25 cellular contexts compared by ENCODE assay signal in the genomic region with DNA sequence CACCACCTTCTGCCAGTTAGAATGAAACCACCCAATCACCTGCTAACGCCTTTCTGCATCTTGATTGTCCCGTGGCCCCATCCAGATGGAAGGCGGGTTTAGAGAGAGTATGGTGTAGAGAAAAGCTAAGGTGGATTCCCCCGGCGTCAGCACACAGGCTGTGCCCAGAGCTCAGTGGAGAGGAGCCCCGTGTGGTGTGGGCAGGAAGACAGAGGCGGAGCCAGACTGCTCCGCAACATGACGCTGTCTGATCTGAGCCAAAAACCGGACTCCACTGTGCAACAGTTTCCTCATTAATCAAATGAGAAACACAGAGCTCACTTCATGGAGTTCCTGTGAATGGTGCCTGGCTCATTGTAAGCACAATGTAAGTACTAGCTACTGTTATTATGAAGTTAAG.
"Had no signal": no experiment of that assay in that cellular context is flagged by ENCODE, and none has a peak within 500 bp of the region (broad histone marks: within the 10 kb centered on the region; RNA-seq: fewer than 3 reads in every experiment).

No MANE protein-coding gene starts in this region.

- ATAC-seq: esophagus mucosa; foreskin keratinocyte; left cardiac atrium; left lung; natural killer cell; pancreas; right lobe of liver; stimulated activated memory B cell treated with anti-CD40 and anti-IgM and Interleukin-4, amounts not matched to agents 10 μg/mL and 1 μg/mL and 100 μg/mL, for 72 hours; stimulated activated naive CD8-positive, alpha-beta T cell treated with anti-CD3 and anti-CD28 coated beads, Interleukin-15, Interleukin-2, amounts not matched to agents 100 U/mL and 50 U/mL, for 24 hours; upper lobe of right lung had no signal

- H3K4me3 ChIP-seq: colonic mucosa, heart right ventricle, left lung, pancreas, right lobe of liver, spleen, thoracic aorta, tibial nerve, upper lobe of right lung, uterus had no signal

- H3K4me1 ChIP-seq: colonic mucosa, foreskin keratinocyte, heart right ventricle, left lung, pancreas, right lobe of liver, spleen, tibial nerve, upper lobe of right lung, uterus had no signal

- DNase-seq: colonic mucosa; effector CD8-positive, alpha-beta T cell; endodermal cell; foreskin keratinocyte; glutamatergic neuron; heart right ventricle; hippocampal formation; left cardiac atrium; left lung; mesendoderm; midbrain; natural killer cell; occipital lobe; pancreas; right lobe of liver; spleen; stimulated activated CD4-positive, alpha-beta T cell treated with anti-CD3 and anti-CD28 coated beads, Interleukin-4, amount 100 ng/mL, for 4 hours; stimulated activated naive CD8-positive, alpha-beta T cell treated with anti-CD3 and anti-CD28 coated beads, Interleukin-15, Interleukin-2, amounts not matched to agents 100 U/mL and 50 U/mL, for 24 hours; upper lobe of right lung; uterus had no signal

- H3K27me3 ChIP-seq: colonic mucosa, foreskin keratinocyte, heart right ventricle, left lung, pancreas, right lobe of liver, spleen, tibial nerve, upper lobe of right lung, uterus had no signal

- H3K36me3 ChIP-seq: colonic mucosa, heart right ventricle, left lung, pancreas, right lobe of liver, spleen, thoracic aorta, tibial nerve, upper lobe of right lung, uterus had no signal

- H3K27ac ChIP-seq: epithelial cell of prostate, foreskin keratinocyte, heart right ventricle, left lung, pancreas, right lobe of liver, spleen, tibial nerve, upper lobe of right lung, uterus had no signal

- H3K9me3 ChIP-seq: colonic mucosa, pancreas, right lobe of liver, upper lobe of right lung, uterus had no signal
